ENCODE assay signal across 14 cellular contexts in genomic region chr4:144267084-144267483, GRCh38.
"Had no signal": no experiment of that assay in that cellular context is flagged by ENCODE, and none has a peak within 500 bp of the region (broad histone marks: within the 10 kb centered on the region; RNA-seq: fewer than 3 reads in every experiment).

No MANE protein-coding gene starts in this region.

- ATAC-seq: esophagus mucosa, gastrocnemius medialis, heart right ventricle, left lobe of liver, natural killer cell, right cardiac atrium had no signal

- DNase-seq: colonic mucosa; effector CD4-positive, alpha-beta T cell; gastrocnemius medialis; heart right ventricle; hypothalamus; natural killer cell; posterior cingulate gyrus; right cardiac atrium; small intestine; stimulated activated CD4-positive, alpha-beta T cell treated with anti-CD3 and anti-CD28 coated beads, Interleukin-12 subunit alpha, Interleukin-12 subunit beta, amount 100 ng/mL, for 4 hours; stimulated activated naive CD4-positive, alpha-beta T cell treated with Interleukin-2 at 50 U/mL for 16 hours; trophoblast cell had no signal

- H3K9me3 ChIP-seq: colonic mucosa, gastrocnemius medialis had no signal

- H3K27me3 ChIP-seq: colonic mucosa, gastrocnemius medialis, heart right ventricle had no signal

- H3K27ac ChIP-seq: colonic mucosa, gastrocnemius medialis, heart right ventricle had no signal

- H3K36me3 ChIP-seq: colonic mucosa, gastrocnemius medialis, heart right ventricle had no signal

- H3K4me1 ChIP-seq: colonic mucosa, gastrocnemius medialis, heart right ventricle had no signal

- H3K4me3 ChIP-seq: colonic mucosa, gastrocnemius medialis, heart right ventricle had no signal
